Comparison of ENCODE assay signal across 1 cellular context in the genomic region with DNA sequence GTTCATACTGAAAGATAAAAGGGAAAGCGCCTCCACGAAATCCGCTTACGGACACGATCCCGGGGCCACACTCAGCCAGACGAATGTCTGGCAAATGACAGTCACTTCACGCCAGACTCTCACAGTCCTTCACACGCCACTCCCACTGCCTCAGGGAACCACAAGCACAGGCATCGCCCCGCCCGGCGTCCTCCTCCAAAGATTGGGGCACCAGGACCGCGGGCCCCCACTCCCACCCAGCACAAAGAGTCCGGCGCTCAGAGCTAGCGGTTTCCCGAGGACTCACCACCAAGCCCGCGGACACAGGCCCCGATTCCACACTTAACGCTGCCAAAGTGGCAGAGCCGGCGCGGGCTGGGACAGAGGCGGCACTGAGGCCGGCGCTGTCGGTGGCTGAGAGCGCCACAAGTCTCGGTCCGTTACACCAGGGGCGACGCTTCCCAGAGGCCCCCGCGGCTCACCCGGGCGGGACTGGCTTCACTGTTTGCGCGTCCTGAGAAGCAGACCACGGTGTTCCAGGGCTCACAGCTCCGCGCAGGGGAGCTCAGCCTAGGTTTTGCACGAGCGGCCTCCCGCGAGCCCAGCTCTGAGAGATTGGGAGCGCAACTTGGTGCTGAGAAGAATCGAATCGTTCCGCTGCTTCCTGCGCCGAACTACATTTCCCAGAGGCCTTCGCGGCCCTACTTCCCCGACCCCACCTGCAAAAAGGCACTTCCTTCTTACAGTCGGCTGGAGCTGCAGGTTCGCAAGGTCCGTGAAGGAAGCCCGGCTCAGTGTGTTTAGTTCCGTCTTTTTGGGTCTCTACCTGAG.
TF ChIP-seq lines count a peak whose summit lies in the region.

ZNF569 (minus strand) TSS at position 647 of the 810 bp plus-strand sequence. CDS start 22,523 bp downstream, outside the sequence.

TF ChIP-seq in HepG2, 621 proteins besides CTCF, POLR2A, EP300 and RAD21 (continued from another document and continues in another):
- 0 out of 2 replicates have a peak, but pooled peaks have one; percentile 34 for TF ChIP-seq ZNF646 (CRISPR knock-in tag; IDR thresholded peaks at IDR 0.05)
- peak; percentile 42; the same call in 1 of the 2 replicates for TF ChIP-seq ZNF652 (CRISPR knock-in tag; IDR thresholded peaks at IDR 0.05; ENCODE audit: borderline replicate concordance, low read depth)
- TF ChIP-seq ZNF598 (CRISPR knock-in tag; IDR thresholded peaks at IDR 0.05; ENCODE audit: borderline replicate concordance): peak; percentile 92; the same call in 1 of the 2 replicates
- TF ChIP-seq SNRNP70 (IDR thresholded peaks at IDR 0.05; ENCODE audit: low read depth, low read length): no peak
- peak; percentile 98 for TF ChIP-seq ZNF143 (CRISPR knock-in tag; IDR thresholded peaks at IDR 0.05)
- peak; percentile 56; the same call in 1 of the 2 replicates for TF ChIP-seq ZNF639 (CRISPR knock-in tag; conservative IDR thresholded peaks at IDR 0.05)
- TF ChIP-seq, protein P1, sequence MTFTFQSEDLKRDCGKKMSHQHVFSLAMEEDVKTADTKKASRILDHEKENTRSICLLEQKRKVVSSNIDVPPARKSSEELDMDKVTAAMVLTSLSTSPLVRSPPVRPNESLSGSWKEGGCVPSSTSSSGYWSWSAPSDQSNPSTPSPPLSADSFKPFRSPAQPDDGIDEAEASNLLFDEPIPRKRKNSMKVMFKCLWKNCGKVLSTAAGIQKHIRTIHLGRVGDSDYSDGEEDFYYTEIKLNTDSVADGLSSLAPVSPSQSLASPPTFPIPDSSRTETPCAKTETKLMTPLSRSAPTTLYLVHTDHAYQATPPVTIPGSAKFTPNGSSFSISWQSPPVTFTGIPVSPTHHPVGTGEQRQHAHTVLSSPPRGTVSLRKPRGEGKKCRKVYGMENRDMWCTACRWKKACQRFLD (CRISPR knock-in tag; IDR thresholded peaks at IDR 0.05; ENCODE audit: borderline replicate concordance): peak; percentile 59; the same call in 1 of the 2 replicates
- 0 out of 2 replicates have a peak, but pooled peaks have one; percentile 15 for TF ChIP-seq MED13 (CRISPR knock-in tag; IDR thresholded peaks at IDR 0.05)
- peak; percentile 89 for TF ChIP-seq ZFY (CRISPR knock-in tag; IDR thresholded peaks at IDR 0.05)
- TF ChIP-seq HNF1B (CRISPR knock-in tag; IDR thresholded peaks at IDR 0.05): peak; percentile 70
- TF ChIP-seq POGZ (CRISPR knock-in tag; IDR thresholded peaks at IDR 0.05): peak; percentile 94; the same call in 1 of the 2 replicates
- TF ChIP-seq ELF1 (CRISPR knock-in tag; IDR thresholded peaks at IDR 0.05): peak; percentile 96
- TF ChIP-seq ZKSCAN1 (IDR thresholded peaks at IDR 0.05; ENCODE audit: low read length): peak; percentile 42; the same call in 1 of the 2 replicates
- TF ChIP-seq, protein P2, sequence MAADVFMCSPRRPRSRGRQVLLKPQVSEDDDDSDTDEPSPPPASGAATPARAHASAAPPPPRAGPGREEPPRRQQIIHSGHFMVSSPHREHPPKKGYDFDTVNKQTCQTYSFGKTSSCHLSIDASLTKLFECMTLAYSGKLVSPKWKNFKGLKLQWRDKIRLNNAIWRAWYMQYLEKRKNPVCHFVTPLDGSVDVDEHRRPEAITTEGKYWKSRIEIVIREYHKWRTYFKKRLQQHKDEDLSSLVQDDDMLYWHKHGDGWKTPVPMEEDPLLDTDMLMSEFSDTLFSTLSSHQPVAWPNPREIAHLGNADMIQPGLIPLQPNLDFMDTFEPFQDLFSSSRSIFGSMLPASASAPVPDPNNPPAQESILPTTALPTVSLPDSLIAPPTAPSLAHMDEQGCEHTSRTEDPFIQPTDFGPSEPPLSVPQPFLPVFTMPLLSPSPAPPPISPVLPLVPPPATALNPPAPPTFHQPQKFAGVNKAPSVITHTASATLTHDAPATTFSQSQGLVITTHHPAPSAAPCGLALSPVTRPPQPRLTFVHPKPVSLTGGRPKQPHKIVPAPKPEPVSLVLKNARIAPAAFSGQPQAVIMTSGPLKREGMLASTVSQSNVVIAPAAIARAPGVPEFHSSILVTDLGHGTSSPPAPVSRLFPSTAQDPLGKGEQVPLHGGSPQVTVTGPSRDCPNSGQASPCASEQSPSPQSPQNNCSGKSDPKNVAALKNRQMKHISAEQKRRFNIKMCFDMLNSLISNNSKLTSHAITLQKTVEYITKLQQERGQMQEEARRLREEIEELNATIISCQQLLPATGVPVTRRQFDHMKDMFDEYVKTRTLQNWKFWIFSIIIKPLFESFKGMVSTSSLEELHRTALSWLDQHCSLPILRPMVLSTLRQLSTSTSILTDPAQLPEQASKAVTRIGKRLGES (CRISPR knock-in tag; IDR thresholded peaks at IDR 0.05; ENCODE audit: borderline replicate concordance): no peak
- TF ChIP-seq ZNF749 (CRISPR knock-in tag; IDR thresholded peaks at IDR 0.05; ENCODE audit: borderline replicate concordance): no peak
- TF ChIP-seq SOX5 (CRISPR knock-in tag; IDR thresholded peaks at IDR 0.05; ENCODE audit: borderline replicate concordance): 0 out of 2 replicates have a peak, but pooled peaks have one; percentile 9
- TF ChIP-seq, protein P3, sequence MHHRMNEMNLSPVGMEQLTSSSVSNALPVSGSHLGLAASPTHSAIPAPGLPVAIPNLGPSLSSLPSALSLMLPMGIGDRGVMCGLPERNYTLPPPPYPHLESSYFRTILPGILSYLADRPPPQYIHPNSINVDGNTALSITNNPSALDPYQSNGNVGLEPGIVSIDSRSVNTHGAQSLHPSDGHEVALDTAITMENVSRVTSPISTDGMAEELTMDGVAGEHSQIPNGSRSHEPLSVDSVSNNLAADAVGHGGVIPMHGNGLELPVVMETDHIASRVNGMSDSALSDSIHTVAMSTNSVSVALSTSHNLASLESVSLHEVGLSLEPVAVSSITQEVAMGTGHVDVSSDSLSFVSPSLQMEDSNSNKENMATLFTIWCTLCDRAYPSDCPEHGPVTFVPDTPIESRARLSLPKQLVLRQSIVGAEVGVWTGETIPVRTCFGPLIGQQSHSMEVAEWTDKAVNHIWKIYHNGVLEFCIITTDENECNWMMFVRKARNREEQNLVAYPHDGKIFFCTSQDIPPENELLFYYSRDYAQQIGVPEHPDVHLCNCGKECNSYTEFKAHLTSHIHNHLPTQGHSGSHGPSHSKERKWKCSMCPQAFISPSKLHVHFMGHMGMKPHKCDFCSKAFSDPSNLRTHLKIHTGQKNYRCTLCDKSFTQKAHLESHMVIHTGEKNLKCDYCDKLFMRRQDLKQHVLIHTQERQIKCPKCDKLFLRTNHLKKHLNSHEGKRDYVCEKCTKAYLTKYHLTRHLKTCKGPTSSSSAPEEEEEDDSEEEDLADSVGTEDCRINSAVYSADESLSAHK (CRISPR knock-in tag; IDR thresholded peaks at IDR 0.05; ENCODE audit: borderline replicate concordance): no peak
- TF ChIP-seq, protein P4, sequence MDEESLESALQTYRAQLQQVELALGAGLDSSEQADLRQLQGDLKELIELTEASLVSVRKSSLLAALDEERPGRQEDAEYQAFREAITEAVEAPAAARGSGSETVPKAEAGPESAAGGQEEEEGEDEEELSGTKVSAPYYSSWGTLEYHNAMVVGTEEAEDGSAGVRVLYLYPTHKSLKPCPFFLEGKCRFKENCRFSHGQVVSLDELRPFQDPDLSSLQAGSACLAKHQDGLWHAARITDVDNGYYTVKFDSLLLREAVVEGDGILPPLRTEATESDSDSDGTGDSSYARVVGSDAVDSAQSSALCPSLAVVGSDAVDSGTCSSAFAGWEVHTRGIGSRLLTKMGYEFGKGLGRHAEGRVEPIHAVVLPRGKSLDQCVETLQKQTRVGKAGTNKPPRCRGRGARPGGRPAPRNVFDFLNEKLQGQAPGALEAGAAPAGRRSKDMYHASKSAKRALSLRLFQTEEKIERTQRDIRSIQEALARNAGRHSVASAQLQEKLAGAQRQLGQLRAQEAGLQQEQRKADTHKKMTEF (CRISPR knock-in tag; IDR thresholded peaks at IDR 0.05): peak; percentile 73; the same call in 1 of the 2 replicates
- peak; percentile 91 for TF ChIP-seq ZNF350 (CRISPR knock-in tag; IDR thresholded peaks at IDR 0.05; ENCODE audit: borderline replicate concordance, low read depth)
- TF ChIP-seq NR3C1 (CRISPR knock-in tag; IDR thresholded peaks at IDR 0.05): no peak
- peak; percentile 59 for TF ChIP-seq RBM39 (IDR thresholded peaks at IDR 0.05; ENCODE audit: low read depth, low read length, poor library complexity, severe bottlenecking)
